1 cellular context compared by ENCODE assay signal in the genomic region with DNA sequence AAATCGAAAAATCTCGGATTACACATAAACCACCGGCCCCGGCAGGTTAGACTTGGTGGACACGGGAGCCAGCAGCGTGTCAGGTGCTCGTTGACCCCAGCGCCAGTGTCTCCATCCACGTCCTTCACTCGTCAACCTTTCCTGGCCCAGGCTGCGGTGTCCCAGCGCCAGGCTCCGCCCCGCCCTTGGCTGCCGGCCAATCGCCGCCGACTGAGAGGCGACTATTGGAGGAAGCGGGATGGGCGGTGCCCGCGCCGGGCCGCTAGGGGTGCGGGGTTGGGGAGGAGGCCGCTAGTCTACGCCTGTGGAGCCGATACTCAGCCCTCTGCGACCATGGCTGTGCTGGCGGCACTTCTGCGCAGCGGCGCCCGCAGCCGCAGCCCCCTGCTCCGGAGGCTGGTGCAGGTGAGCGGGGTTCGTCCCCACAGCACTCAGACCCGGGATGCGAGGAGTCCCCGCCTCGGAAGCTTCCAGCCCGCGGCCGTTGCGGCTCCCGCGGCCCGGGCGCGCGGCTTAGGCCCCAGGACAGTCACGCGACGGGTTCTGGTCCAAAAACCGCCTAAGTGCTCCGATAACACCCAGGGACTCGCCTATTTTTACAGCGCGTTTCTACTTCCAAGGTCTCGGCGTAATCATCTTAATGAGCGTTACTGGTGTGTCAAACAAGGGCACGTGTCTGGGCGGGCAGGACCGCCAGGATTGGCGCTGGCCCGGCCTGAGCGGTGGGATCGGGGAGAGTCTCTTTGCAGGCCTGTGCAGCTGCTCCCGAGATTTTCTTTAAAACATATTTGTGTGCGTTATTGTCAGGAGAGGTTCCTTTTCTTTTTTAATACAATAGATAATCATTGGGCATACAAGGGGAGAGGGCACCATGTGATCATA.
TF ChIP-seq lines count a peak whose summit lies in the region.

A gene (plus strand): TSS at position 294 of the 882 bp plus-strand sequence. CDS start 40 bp downstream, at position 334.

TF ChIP-seq in HEK293, 187 proteins besides CTCF, POLR2A, EP300 and RAD21 (continued from another document and continues in another):
- TF ChIP-seq ZNF830 (tag by site-specific recombination; IDR thresholded peaks at IDR 0.05; ENCODE audit: low read depth), result no peak
- peak; percentile 40; the same call in 1 of the 2 replicates for TF ChIP-seq WT1 (tag by site-specific recombination; IDR thresholded peaks at IDR 0.05)
- no peak for TF ChIP-seq YY2 (tag by site-specific recombination; IDR thresholded peaks at IDR 0.05)
- TF ChIP-seq GLIS1 (tag by site-specific recombination; IDR thresholded peaks at IDR 0.05), result peak; percentile 53
- no peak for TF ChIP-seq ZNF747 (tag by site-specific recombination; IDR thresholded peaks at IDR 0.05)
- TF ChIP-seq ZNF677 (tag by site-specific recombination; IDR thresholded peaks at IDR 0.05), result no peak
- TF ChIP-seq KLF16 (tag by site-specific recombination; IDR thresholded peaks at IDR 0.05), result peak; percentile 85
- TF ChIP-seq ZNF658 (tag by site-specific recombination; IDR thresholded peaks at IDR 0.05), result no peak
- 0 out of 2 replicates have a peak, but pooled peaks have one; percentile 4 for TF ChIP-seq ZNF146 (tag by site-specific recombination; IDR thresholded peaks at IDR 0.05)
- no peak for TF ChIP-seq ZNF529 (tag by site-specific recombination; IDR thresholded peaks at IDR 0.05; ENCODE audit: insufficient replicate concordance)
- peak; percentile 63 for TF ChIP-seq SP7 (tag by site-specific recombination; IDR thresholded peaks at IDR 0.05)
- TF ChIP-seq ZNF610 (tag by site-specific recombination; IDR thresholded peaks at IDR 0.05; ENCODE audit: borderline replicate concordance), result no peak
- TF ChIP-seq BCL11A (tag by site-specific recombination; IDR thresholded peaks at IDR 0.05; ENCODE audit: low read depth), result peak; percentile 13; the same call in 1 of the 2 replicates
- TF ChIP-seq IKZF3 (tag by site-specific recombination; IDR thresholded peaks at IDR 0.05), result no peak
- TF ChIP-seq, protein P1, sequence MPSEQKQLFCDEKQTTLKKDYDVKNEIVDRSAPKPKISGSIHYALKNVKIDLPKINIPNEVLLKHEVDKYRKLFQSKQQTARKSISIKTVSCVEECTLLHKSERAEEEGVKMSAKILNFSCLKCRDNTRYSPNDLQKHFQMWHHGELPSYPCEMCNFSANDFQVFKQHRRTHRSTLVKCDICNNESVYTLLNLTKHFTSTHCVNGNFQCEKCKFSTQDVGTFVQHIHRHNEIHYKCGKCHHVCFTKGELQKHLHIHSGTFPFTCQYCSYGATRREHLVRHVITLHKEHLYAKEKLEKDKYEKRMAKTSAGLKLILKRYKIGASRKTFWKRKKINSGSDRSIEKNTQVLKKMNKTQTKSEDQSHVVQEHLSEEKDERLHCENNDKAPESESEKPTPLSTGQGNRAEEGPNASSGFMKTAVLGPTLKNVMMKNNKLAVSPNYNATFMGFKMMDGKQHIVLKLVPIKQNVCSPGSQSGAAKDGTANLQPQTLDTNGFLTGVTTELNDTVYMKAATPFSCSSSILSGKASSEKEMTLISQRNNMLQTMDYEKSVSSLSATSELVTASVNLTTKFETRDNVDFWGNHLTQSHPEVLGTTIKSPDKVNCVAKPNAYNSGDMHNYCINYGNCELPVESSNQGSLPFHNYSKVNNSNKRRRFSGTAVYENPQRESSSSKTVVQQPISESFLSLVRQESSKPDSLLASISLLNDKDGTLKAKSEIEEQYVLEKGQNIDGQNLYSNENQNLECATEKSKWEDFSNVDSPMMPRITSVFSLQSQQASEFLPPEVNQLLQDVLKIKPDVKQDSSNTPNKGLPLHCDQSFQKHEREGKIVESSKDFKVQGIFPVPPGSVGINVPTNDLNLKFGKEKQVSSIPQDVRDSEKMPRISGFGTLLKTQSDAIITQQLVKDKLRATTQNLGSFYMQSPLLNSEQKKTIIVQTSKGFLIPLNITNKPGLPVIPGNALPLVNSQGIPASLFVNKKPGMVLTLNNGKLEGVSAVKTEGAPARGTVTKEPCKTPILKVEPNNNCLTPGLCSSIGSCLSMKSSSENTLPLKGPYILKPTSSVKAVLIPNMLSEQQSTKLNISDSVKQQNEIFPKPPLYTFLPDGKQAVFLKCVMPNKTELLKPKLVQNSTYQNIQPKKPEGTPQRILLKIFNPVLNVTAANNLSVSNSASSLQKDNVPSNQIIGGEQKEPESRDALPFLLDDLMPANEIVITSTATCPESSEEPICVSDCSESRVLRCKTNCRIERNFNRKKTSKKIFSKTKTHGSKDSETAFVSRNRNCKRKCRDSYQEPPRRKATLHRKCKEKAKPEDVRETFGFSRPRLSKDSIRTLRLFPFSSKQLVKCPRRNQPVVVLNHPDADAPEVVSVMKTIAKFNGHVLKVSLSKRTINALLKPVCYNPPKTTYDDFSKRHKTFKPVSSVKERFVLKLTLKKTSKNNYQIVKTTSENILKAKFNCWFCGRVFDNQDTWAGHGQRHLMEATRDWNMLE (tag by site-specific recombination; conservative IDR thresholded peaks at IDR 0.05; ENCODE audit: low read depth), result no peak
- no peak for TF ChIP-seq ZNF169 (tag by site-specific recombination; IDR thresholded peaks at IDR 0.05)
- TF ChIP-seq ZBTB17 (tag by site-specific recombination; IDR thresholded peaks at IDR 0.05), result peak; percentile 46
- TF ChIP-seq SP2 (tag by site-specific recombination; IDR thresholded peaks at IDR 0.05), result peak; percentile 79
- peak; percentile 50 for TF ChIP-seq ZNF843 (tag by site-specific recombination; IDR thresholded peaks at IDR 0.05)
- peak; percentile 58; the same call in 1 of the 2 replicates for TF ChIP-seq ZEB2 (tag by site-specific recombination; IDR thresholded peaks at IDR 0.05)
- 0 out of 2 replicates have a peak, but pooled peaks have one; percentile 24 for TF ChIP-seq MEIS1 (CRISPR knock-in tag; IDR thresholded peaks at IDR 0.05; ENCODE audit: borderline replicate concordance)
- no peak for TF ChIP-seq ZNF555 (tag by site-specific recombination; conservative IDR thresholded peaks at IDR 0.05)
- TF ChIP-seq HOXD13 (CRISPR knock-in tag; IDR thresholded peaks at IDR 0.05; ENCODE audit: borderline replicate concordance), result no peak
- TF ChIP-seq, protein P2, sequence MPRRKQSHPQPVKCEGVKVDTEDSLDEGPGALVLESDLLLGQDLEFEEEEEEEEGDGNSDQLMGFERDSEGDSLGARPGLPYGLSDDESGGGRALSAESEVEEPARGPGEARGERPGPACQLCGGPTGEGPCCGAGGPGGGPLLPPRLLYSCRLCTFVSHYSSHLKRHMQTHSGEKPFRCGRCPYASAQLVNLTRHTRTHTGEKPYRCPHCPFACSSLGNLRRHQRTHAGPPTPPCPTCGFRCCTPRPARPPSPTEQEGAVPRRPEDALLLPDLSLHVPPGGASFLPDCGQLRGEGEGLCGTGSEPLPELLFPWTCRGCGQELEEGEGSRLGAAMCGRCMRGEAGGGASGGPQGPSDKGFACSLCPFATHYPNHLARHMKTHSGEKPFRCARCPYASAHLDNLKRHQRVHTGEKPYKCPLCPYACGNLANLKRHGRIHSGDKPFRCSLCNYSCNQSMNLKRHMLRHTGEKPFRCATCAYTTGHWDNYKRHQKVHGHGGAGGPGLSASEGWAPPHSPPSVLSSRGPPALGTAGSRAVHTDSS (tag by site-specific recombination; IDR thresholded peaks at IDR 0.05), result no peak
- TF ChIP-seq, protein P3, sequence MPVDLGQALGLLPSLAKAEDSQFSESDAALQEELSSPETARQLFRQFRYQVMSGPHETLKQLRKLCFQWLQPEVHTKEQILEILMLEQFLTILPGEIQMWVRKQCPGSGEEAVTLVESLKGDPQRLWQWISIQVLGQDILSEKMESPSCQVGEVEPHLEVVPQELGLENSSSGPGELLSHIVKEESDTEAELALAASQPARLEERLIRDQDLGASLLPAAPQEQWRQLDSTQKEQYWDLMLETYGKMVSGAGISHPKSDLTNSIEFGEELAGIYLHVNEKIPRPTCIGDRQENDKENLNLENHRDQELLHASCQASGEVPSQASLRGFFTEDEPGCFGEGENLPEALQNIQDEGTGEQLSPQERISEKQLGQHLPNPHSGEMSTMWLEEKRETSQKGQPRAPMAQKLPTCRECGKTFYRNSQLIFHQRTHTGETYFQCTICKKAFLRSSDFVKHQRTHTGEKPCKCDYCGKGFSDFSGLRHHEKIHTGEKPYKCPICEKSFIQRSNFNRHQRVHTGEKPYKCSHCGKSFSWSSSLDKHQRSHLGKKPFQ (tag by site-specific recombination; IDR thresholded peaks at IDR 0.05), result no peak
- no peak for TF ChIP-seq SCRT1 (tag by site-specific recombination; IDR thresholded peaks at IDR 0.05; ENCODE audit: borderline replicate concordance)
- TF ChIP-seq ZIC2 (tag by site-specific recombination; IDR thresholded peaks at IDR 0.05), result peak; percentile 55
- peak; percentile 67; the same call in 1 of the 2 replicates for TF ChIP-seq ZSCAN16 (tag by site-specific recombination; IDR thresholded peaks at IDR 0.05)
- TF ChIP-seq, protein P4, sequence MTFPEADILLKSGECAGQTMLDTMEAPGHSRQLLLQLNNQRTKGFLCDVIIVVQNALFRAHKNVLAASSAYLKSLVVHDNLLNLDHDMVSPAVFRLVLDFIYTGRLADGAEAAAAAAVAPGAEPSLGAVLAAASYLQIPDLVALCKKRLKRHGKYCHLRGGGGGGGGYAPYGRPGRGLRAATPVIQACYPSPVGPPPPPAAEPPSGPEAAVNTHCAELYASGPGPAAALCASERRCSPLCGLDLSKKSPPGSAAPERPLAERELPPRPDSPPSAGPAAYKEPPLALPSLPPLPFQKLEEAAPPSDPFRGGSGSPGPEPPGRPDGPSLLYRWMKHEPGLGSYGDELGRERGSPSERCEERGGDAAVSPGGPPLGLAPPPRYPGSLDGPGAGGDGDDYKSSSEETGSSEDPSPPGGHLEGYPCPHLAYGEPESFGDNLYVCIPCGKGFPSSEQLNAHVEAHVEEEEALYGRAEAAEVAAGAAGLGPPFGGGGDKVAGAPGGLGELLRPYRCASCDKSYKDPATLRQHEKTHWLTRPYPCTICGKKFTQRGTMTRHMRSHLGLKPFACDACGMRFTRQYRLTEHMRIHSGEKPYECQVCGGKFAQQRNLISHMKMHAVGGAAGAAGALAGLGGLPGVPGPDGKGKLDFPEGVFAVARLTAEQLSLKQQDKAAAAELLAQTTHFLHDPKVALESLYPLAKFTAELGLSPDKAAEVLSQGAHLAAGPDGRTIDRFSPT (tag by site-specific recombination; IDR thresholded peaks at IDR 0.05), result peak; percentile 62
- TF ChIP-seq, protein P5, sequence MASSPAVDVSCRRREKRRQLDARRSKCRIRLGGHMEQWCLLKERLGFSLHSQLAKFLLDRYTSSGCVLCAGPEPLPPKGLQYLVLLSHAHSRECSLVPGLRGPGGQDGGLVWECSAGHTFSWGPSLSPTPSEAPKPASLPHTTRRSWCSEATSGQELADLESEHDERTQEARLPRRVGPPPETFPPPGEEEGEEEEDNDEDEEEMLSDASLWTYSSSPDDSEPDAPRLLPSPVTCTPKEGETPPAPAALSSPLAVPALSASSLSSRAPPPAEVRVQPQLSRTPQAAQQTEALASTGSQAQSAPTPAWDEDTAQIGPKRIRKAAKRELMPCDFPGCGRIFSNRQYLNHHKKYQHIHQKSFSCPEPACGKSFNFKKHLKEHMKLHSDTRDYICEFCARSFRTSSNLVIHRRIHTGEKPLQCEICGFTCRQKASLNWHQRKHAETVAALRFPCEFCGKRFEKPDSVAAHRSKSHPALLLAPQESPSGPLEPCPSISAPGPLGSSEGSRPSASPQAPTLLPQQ (tag by site-specific recombination; IDR thresholded peaks at IDR 0.05), result 0 out of 2 replicates have a peak, but pooled peaks have one; percentile 42
- TF ChIP-seq ZNF707 (tag by site-specific recombination; IDR thresholded peaks at IDR 0.05), result no peak
- TF ChIP-seq, protein P6, sequence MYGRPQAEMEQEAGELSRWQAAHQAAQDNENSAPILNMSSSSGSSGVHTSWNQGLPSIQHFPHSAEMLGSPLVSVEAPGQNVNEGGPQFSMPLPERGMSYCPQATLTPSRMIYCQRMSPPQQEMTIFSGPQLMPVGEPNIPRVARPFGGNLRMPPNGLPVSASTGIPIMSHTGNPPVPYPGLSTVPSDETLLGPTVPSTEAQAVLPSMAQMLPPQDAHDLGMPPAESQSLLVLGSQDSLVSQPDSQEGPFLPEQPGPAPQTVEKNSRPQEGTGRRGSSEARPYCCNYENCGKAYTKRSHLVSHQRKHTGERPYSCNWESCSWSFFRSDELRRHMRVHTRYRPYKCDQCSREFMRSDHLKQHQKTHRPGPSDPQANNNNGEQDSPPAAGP (tag by site-specific recombination; IDR thresholded peaks at IDR 0.05), result peak; percentile 80
- TF ChIP-seq ZNF214 (tag by site-specific recombination; IDR thresholded peaks at IDR 0.05; ENCODE audit: borderline replicate concordance), result no peak
- peak; percentile 81 for TF ChIP-seq KLF1 (tag by site-specific recombination; IDR thresholded peaks at IDR 0.05)
- no peak for TF ChIP-seq ZNF664 (tag by site-specific recombination; IDR thresholded peaks at IDR 0.05)
- peak; percentile 46; the same call in 1 of the 2 replicates for TF ChIP-seq ZNF629 (tag by site-specific recombination; IDR thresholded peaks at IDR 0.05)
- TF ChIP-seq, protein P7, sequence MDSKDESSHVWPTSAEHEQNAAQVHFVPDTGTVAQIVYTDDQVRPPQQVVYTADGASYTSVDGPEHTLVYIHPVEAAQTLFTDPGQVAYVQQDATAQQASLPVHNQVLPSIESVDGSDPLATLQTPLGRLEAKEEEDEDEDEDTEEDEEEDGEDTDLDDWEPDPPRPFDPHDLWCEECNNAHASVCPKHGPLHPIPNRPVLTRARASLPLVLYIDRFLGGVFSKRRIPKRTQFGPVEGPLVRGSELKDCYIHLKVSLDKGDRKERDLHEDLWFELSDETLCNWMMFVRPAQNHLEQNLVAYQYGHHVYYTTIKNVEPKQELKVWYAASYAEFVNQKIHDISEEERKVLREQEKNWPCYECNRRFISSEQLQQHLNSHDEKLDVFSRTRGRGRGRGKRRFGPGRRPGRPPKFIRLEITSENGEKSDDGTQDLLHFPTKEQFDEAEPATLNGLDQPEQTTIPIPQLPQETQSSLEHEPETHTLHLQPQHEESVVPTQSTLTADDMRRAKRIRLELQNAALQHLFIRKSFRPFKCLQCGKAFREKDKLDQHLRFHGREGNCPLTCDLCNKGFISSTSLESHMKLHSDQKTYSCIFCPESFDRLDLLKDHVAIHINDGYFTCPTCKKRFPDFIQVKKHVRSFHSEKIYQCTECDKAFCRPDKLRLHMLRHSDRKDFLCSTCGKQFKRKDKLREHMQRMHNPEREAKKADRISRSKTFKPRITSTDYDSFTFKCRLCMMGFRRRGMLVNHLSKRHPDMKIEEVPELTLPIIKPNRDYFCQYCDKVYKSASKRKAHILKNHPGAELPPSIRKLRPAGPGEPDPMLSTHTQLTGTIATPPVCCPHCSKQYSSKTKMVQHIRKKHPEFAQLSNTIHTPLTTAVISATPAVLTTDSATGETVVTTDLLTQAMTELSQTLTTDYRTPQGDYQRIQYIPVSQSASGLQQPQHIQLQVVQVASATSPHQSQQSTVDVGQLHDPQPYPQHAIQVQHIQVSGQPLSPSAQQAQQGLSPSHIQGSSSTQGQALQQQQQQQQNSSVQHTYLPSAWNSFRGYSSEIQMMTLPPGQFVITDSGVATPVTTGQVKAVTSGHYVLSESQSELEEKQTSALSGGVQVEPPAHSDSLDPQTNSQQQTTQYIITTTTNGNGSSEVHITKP (tag by site-specific recombination; IDR thresholded peaks at IDR 0.05), result peak; percentile 34; the same call in 1 of the 2 replicates
- TF ChIP-seq ZNF24 (tag by site-specific recombination; IDR thresholded peaks at IDR 0.05), result 0 out of 2 replicates have a peak, but pooled peaks have one; percentile 19
- TF ChIP-seq ZSCAN30 (tag by site-specific recombination; IDR thresholded peaks at IDR 0.05), result peak; percentile 72; the same call in 1 of the 2 replicates
